ENCODE assay signal across 8 cellular contexts in genomic region chr10:118543714-118544400, GRCh38. TPM values are rescaled to one million over a fixed set of nuclear protein-coding genes. Genes with fewer than 3 reads are reported as not detected.
A peak's percentile ranks its signal among the peaks of the same experiment; 100 is the strongest.
DNase-seq lines count a peak whose midpoint lies in the region; ATAC-seq and TF ChIP-seq lines count a peak whose summit lies in the region.
"Had no signal": no experiment of that assay in that cellular context is flagged by ENCODE, and none has a peak within 500 bp of the region (broad histone marks: within the 10 kb centered on the region; RNA-seq: fewer than 3 reads in every experiment).

No MANE protein-coding gene starts in this region.

- H3K9me3 Mint-ChIP-seq in activated CD4-positive, alpha-beta T cell treated with anti-CD3 and anti-CD28 coated beads for 36 hours (ENCODE audit: low read depth), result no peaks in the 10 kb centered on the region
- H3K9me3 Mint-ChIP-seq in endothelial cell (ENCODE audit: unreplicated experiment), result no peaks in the 10 kb centered on the region
- no peaks in the 10 kb centered on the region for H3K9me3 Mint-ChIP-seq in natural killer cell treated with Interleukin-12 subunit alpha and Interleukin-12 subunit beta and Interleukin-15 and Interleukin-18, amount 100 ng/mL, for 72 hours

- H3K27ac Mint-ChIP-seq in activated CD4-positive, alpha-beta T cell treated with anti-CD3 and anti-CD28 coated beads for 36 hours, result no peak overlapping the region
- no peak overlapping the region for H3K27ac Mint-ChIP-seq in endothelial cell (ENCODE audit: unreplicated experiment)
- no peak overlapping the region for H3K27ac Mint-ChIP-seq in natural killer cell treated with Interleukin-12 subunit alpha and Interleukin-12 subunit beta and Interleukin-15 and Interleukin-18, amount 100 ng/mL, for 72 hours

- no peak overlapping the region for H3K4me3 ChIP-seq in GM06990 (replicated peaks; ENCODE audit: low read depth, low read length)

- no peak overlapping the region for H3K4me3 Mint-ChIP-seq in activated CD4-positive, alpha-beta T cell treated with anti-CD3 and anti-CD28 coated beads for 36 hours
- H3K4me3 Mint-ChIP-seq in endothelial cell (ENCODE audit: unreplicated experiment), result no peak overlapping the region
- H3K4me3 Mint-ChIP-seq in natural killer cell treated with Interleukin-12 subunit alpha and Interleukin-12 subunit beta and Interleukin-15 and Interleukin-18, amount 100 ng/mL, for 72 hours, result no peak overlapping the region

- H3K36me3 ChIP-seq in GM06990 (ENCODE audit: control insufficient read depth, insufficient read depth, low read length), result no peaks in the 10 kb centered on the region

- DNase-seq in GM06990 (ENCODE audit: extremely low read depth, insufficient read length), result peak; percentile 9
- peak; percentile 67 for DNase-seq in H4 (ENCODE audit: low spot score)
- peak; percentile 84 for DNase-seq in NCI-H1436 (lab: John Stamatoyannopoulos, UW)
- DNase-seq in activated CD4-positive, alpha-beta T cell treated with anti-CD3 and anti-CD28 coated beads for 36 hours, result peak; percentile 70
- DNase-seq in endothelial cell (ENCODE audit: low spot score), result peak; percentile 74
- no peak for DNase-seq in natural killer cell treated with Interleukin-12 subunit alpha and Interleukin-12 subunit beta and Interleukin-15 and Interleukin-18, amount 100 ng/mL, for 72 hours (ENCODE audit: low spot score)

- peak; percentile 80 for TF ChIP-seq CTCF in GM06990 (IDR thresholded peaks at IDR 0.05; ENCODE audit: insufficient read depth, low read length, poor library complexity, severe bottlenecking)
- TF ChIP-seq CTCF in endothelial cell (IDR thresholded peaks at IDR 0.05; ENCODE audit: unreplicated experiment), result peak; percentile 25

- peaks cover 28% of the 10 kb centered on the region for H3K27me3 Mint-ChIP-seq in activated CD4-positive, alpha-beta T cell treated with anti-CD3 and anti-CD28 coated beads for 36 hours
- peaks cover 8% of the 10 kb centered on the region for H3K27me3 Mint-ChIP-seq in endothelial cell (ENCODE audit: unreplicated experiment)
- H3K27me3 Mint-ChIP-seq in natural killer cell treated with Interleukin-12 subunit alpha and Interleukin-12 subunit beta and Interleukin-15 and Interleukin-18, amount 100 ng/mL, for 72 hours, result peaks cover 33 to 51% of the 10 kb centered on the region in 2 donors

- CTCF ChIA-PET in activated CD4-positive, alpha-beta T cell treated with anti-CD3 and anti-CD28 coated beads for 36 hours (lab: Charles Lee), result interaction anchor here (0.6 to 1.6 kb wide), 10 partner anchors 10 to 1301 kb away, joined by 3 to 7 read pairs (median 4); no protein-coding TSS in a partner anchor

- intact Hi-C loops in activated CD4-positive, alpha-beta T cell treated with anti-CD3 and anti-CD28 coated beads for 36 hours (cut with DNase I, micrococcal nuclease), result loop anchor here in 1 of 2 experiments (10.0 kb wide), 1 partner anchor 1049 kb away; no protein-coding TSS in a partner anchor

- POLR2A ChIA-PET in activated CD4-positive, alpha-beta T cell treated with anti-CD3 and anti-CD28 coated beads for 36 hours (lab: Charles Lee), result no interaction called here

- ATAC-seq in activated CD4-positive, alpha-beta T cell treated with anti-CD3 and anti-CD28 coated beads for 36 hours, result peak; percentile 73
- ATAC-seq in natural killer cell treated with Interleukin-12 subunit alpha and Interleukin-12 subunit beta and Interleukin-15 and Interleukin-18, amount 100 ng/mL, for 72 hours, result peak; percentile 38 to 54
- no peak for ATAC-seq in HG03196 (IDR thresholded peaks at IDR 0.05; ENCODE audit: unreplicated experiment)

- H3K27me3 ChIP-seq in GM06990 (replicated peaks; ENCODE audit: control insufficient read depth, insufficient read depth, low read length), result peaks cover 2% of the 10 kb centered on the region; the same call in 1 of the 2 replicates

- H3K4me1 Mint-ChIP-seq in activated CD4-positive, alpha-beta T cell treated with anti-CD3 and anti-CD28 coated beads for 36 hours, result no peaks in the 10 kb centered on the region
- H3K4me1 Mint-ChIP-seq in endothelial cell (ENCODE audit: unreplicated experiment), result no peaks in the 10 kb centered on the region
- no peaks in the 10 kb centered on the region for H3K4me1 Mint-ChIP-seq in natural killer cell treated with Interleukin-12 subunit alpha and Interleukin-12 subunit beta and Interleukin-15 and Interleukin-18, amount 100 ng/mL, for 72 hours (ENCODE audit: low read depth in 2 of 2)

- H3K36me3 Mint-ChIP-seq in activated CD4-positive, alpha-beta T cell treated with anti-CD3 and anti-CD28 coated beads for 36 hours (ENCODE audit: low read depth), result no peaks in the 10 kb centered on the region
- H3K36me3 Mint-ChIP-seq in endothelial cell (ENCODE audit: low read depth, unreplicated experiment), result no peaks in the 10 kb centered on the region
- H3K36me3 Mint-ChIP-seq in natural killer cell treated with Interleukin-12 subunit alpha and Interleukin-12 subunit beta and Interleukin-15 and Interleukin-18, amount 100 ng/mL, for 72 hours, result no peaks in the 10 kb centered on the region

RNA-seq across cellular contexts. Expression of gene PRLHR, which starts 51.6 kb away (rescaled TPM):
- not detected in 2 replicates for total RNA-seq in H4 (2014; rRNA removed; shearing (Covaris generic))
- not detected for total RNA-seq in activated CD4-positive, alpha-beta T cell treated with anti-CD3 and anti-CD28 coated beads for 36 hours
- not detected for total RNA-seq in endothelial cell (ENCODE audit: unreplicated experiment)
- total RNA-seq in natural killer cell treated with Interleukin-12 subunit alpha and Interleukin-12 subunit beta and Interleukin-15 and Interleukin-18, amount 100 ng/mL, for 72 hours, result not detected
- total RNA-seq: activated CD8-positive, alpha-beta memory T cell treated with anti-CD3 and anti-CD28 coated beads for 36 hours had no signal
